In genomic region chr7:151681726-151682125, GRCh38 we compare ENCODE assay signal across 17 cellular contexts.
DNase-seq lines count a peak whose midpoint lies in the region; ATAC-seq and TF ChIP-seq lines count a peak whose summit lies in the region.
"Had no signal": no experiment of that assay in that cellular context is flagged by ENCODE, and none has a peak within 500 bp of the region (broad histone marks: within the 10 kb centered on the region; RNA-seq: fewer than 3 reads in every experiment).

No MANE protein-coding gene starts in this region.

- H3K4me2 ChIP-seq in H9 (ENCODE audit: insufficient read depth, insufficient read length, low read length) = no peak overlapping the region

- no peaks in the 10 kb centered on the region for H3K9me3 Mint-ChIP-seq in H9
- no peaks in the 10 kb centered on the region for H3K9me3 Mint-ChIP-seq in activated CD8-positive, alpha-beta T cell treated with anti-CD3 and anti-CD28 coated beads for 36 hours

- H3T11ph ChIP-seq in H9 (ENCODE audit: low read length) = no peak overlapping the region

- ATAC-seq in right cardiac atrium (no peak), left ventricle myocardium superior (no peak), sciatic nerve (no peak), HG02610 (IDR thresholded peaks at IDR 0.05; ENCODE audit: unreplicated experiment) (no peak)
- ATAC-seq in activated CD8-positive, alpha-beta T cell treated with anti-CD3 and anti-CD28 coated beads for 36 hours = no peak
- ATAC-seq: PC-3 had no signal

- H3K18ac ChIP-seq in H9 (ENCODE audit: insufficient read length, low read depth, low read length) = no peak overlapping the region

- no peak overlapping the region for H2BK120ac ChIP-seq in H9 (ENCODE audit: low read depth, low read length, poor library complexity, severe bottlenecking)

- H3K4me3 Mint-ChIP-seq in H9 = no peak overlapping the region
- no peak overlapping the region for H3K4me3 Mint-ChIP-seq in activated CD8-positive, alpha-beta T cell treated with anti-CD3 and anti-CD28 coated beads for 36 hours

- POLR2A ChIA-PET in activated CD8-positive, alpha-beta T cell treated with anti-CD3 and anti-CD28 coated beads for 36 hours (lab: Charles Lee) = no interaction called here

- H3K27ac ChIP-seq in right cardiac atrium (ENCODE audit: low read length) (peak overlapping the region; percentile 22), esophagus squamous epithelium (peak overlapping the region; percentile 47 to 95 (median 86)), H9 (ENCODE audit: insufficient read length, low read depth, low read length) (no peak overlapping the region)
- H3K27ac ChIP-seq: HL-60, SJCRH30 had no signal

- H3K9me3 ChIP-seq in right cardiac atrium (ENCODE audit: control insufficient read depth, low read length) = no peaks in the 10 kb centered on the region
- no peaks in the 10 kb centered on the region for H3K9me3 ChIP-seq in esophagus squamous epithelium
- no peaks in the 10 kb centered on the region for H3K9me3 ChIP-seq in H9 (ENCODE audit: control insufficient read depth, low read depth, low read length)
- H3K9me3 ChIP-seq: SJCRH30 had no signal

- no peak overlapping the region for H2BK5ac ChIP-seq in H9 (ENCODE audit: insufficient read length, low read length)

- no peaks in the 10 kb centered on the region for H3K23me2 ChIP-seq in H9 (ENCODE audit: insufficient read length, low read depth, low read length, poor library complexity, severe bottlenecking)

- no peaks in the 10 kb centered on the region for H4K20me1 ChIP-seq in H9 (ENCODE audit: control insufficient read depth, insufficient read depth, insufficient read length)

- peaks cover 19% of the 10 kb centered on the region for H3K4me1 ChIP-seq in right cardiac atrium (ENCODE audit: control insufficient read depth, insufficient read depth, low read length)
- peaks cover 27 to 67% (median 37%) of the 10 kb centered on the region in 3 donors for H3K4me1 ChIP-seq in esophagus squamous epithelium
- H3K4me1 ChIP-seq in H9 (ENCODE audit: insufficient read depth, low read length) = no peaks in the 10 kb centered on the region; the same call in 1 of the 2 replicates

- no peaks in the 10 kb centered on the region for H3K36me3 ChIP-seq in esophagus squamous epithelium
- H3K36me3 ChIP-seq: SJCRH30 had no signal

- H4K8ac ChIP-seq in H9 (replicated peaks; ENCODE audit: insufficient read length, low read depth, low read length) = no peak overlapping the region

- H3K23ac ChIP-seq in H9 (ENCODE audit: insufficient read length, low read depth, low read length) = no peak overlapping the region

- H3K79me1 ChIP-seq in H9 (ENCODE audit: insufficient read depth, low read depth, low read length, poor library complexity, severe bottlenecking) = no peaks in the 10 kb centered on the region

- TF ChIP-seq POLR2A in esophagus squamous epithelium (IDR thresholded peaks at IDR 0.05) = no peak

- CTCF ChIA-PET in activated CD8-positive, alpha-beta T cell treated with anti-CD3 and anti-CD28 coated beads for 36 hours (lab: Charles Lee) = no interaction called here

- intact Hi-C loops in right cardiac atrium (cut with DNase I) (no loop called here), left ventricle myocardium superior (cut with micrococcal nuclease) (no loop called here), esophagus squamous epithelium (cut with DNase I) (no loop called here), sciatic nerve (cut with DNase I) (no loop called here)
- intact Hi-C loops in activated CD8-positive, alpha-beta T cell treated with anti-CD3 and anti-CD28 coated beads for 36 hours (cut with micrococcal nuclease) = no loop called here

- no peak overlapping the region for H3K4me3 ChIP-seq in right cardiac atrium (ENCODE audit: low read length)
- no peak overlapping the region for H3K4me3 ChIP-seq in esophagus squamous epithelium
- H3K4me3 ChIP-seq: SJCRH30 had no signal

- H3K27me3 Mint-ChIP-seq in H9 (ENCODE audit: low read depth) = no peaks in the 10 kb centered on the region
- H3K27me3 Mint-ChIP-seq in activated CD8-positive, alpha-beta T cell treated with anti-CD3 and anti-CD28 coated beads for 36 hours = no peaks in the 10 kb centered on the region

- no peaks in the 10 kb centered on the region for H3K36me3 Mint-ChIP-seq in H9 (ENCODE audit: insufficient read depth in 1 of 3, low read depth in 3 of 3)
- no peaks in the 10 kb centered on the region for H3K36me3 Mint-ChIP-seq in activated CD8-positive, alpha-beta T cell treated with anti-CD3 and anti-CD28 coated beads for 36 hours (ENCODE audit: low read depth)

- no peak overlapping the region for H3K56ac ChIP-seq in H9 (ENCODE audit: insufficient read length, low read depth, low read length)

- H3K27ac Mint-ChIP-seq in H9 = peak overlapping the region in 1 of 3 experiments; percentile 8; a peak in 1 of 7 replicates
- H3K27ac Mint-ChIP-seq in activated CD8-positive, alpha-beta T cell treated with anti-CD3 and anti-CD28 coated beads for 36 hours = no peak overlapping the region

- 86% methylated on average over 3 of the region's 3 CpGs for WGBS in right cardiac atrium
- 86 to 95% methylated on average over 2 to 3 of the region's 3 CpGs for WGBS in esophagus squamous epithelium, 2 donors
- WGBS in H9 (ENCODE audit: extremely low coverage, insufficient read length, low lambda C conversion rate) = no CpG with 5 or more reads among the region's 3 CpGs

- no peak overlapping the region for H2AK5ac ChIP-seq in H9 (ENCODE audit: insufficient read length, low read length)

- H2AFZ ChIP-seq in H9 (ENCODE audit: low read length) = no peak overlapping the region

- H3K14ac ChIP-seq in H9 (ENCODE audit: insufficient read depth, low read length) = no peak overlapping the region

- H4K91ac ChIP-seq in H9 (ENCODE audit: insufficient read length, low read depth, low read length) = no peak overlapping the region

- no peak overlapping the region for H2BK20ac ChIP-seq in H9 (ENCODE audit: low read depth, low read length, poor library complexity, severe bottlenecking)

- H3K79me2 ChIP-seq in H9 (ENCODE audit: insufficient read depth, low read length) = no peaks in the 10 kb centered on the region

- peaks cover 12 to 13% of the 10 kb centered on the region in 2 experiments for H3K4me1 Mint-ChIP-seq in H9
- H3K4me1 Mint-ChIP-seq in activated CD8-positive, alpha-beta T cell treated with anti-CD3 and anti-CD28 coated beads for 36 hours (ENCODE audit: low read depth) = peaks cover 22% of the 10 kb centered on the region

- H4K5ac ChIP-seq in H9 (ENCODE audit: insufficient read length, low read depth, low read length) = no peak overlapping the region

- H3K4ac ChIP-seq in H9 (ENCODE audit: low read depth, low read length) = no peak overlapping the region

- no peak overlapping the region for H3K9ac ChIP-seq in H9 (ENCODE audit: extremely low read depth, insufficient read length, low read length)

- TF ChIP-seq CTCF in esophagus squamous epithelium (IDR thresholded peaks at IDR 0.05) (no peak), H9 (conservative IDR thresholded peaks at IDR 0.05) (no peak)
- TF ChIP-seq CTCF in activated CD8-positive, alpha-beta T cell treated with anti-CD3 and anti-CD28 coated beads for 36 hours (IDR thresholded peaks at IDR 0.05) = no peak

- H3K27me3 ChIP-seq in right cardiac atrium (ENCODE audit: control insufficient read depth, insufficient read depth) (no peaks in the 10 kb centered on the region), esophagus squamous epithelium (no peaks in the 10 kb centered on the region), H9 (ENCODE audit: insufficient read depth, low read length) (no peaks in the 10 kb centered on the region)
- H3K27me3 ChIP-seq: SJCRH30 had no signal

- H2BK15ac ChIP-seq in H9 (ENCODE audit: low read depth, low read length) = no peak overlapping the region

- DNase-seq in right cardiac atrium = no peak
- no peak for DNase-seq in left ventricle myocardium superior
- DNase-seq in esophagus squamous epithelium (lab: John Stamatoyannopoulos, UW) = no peak
- peak; percentile 23 for DNase-seq in sciatic nerve (ENCODE audit: low spot score)
- DNase-seq in H9 = no peak
- DNase-seq in activated CD8-positive, alpha-beta T cell treated with anti-CD3 and anti-CD28 coated beads for 36 hours = no peak
- DNase-seq: ACHN, DMS79 treated with DMSO at 0.1 percent for 48 hours, NCI-H1436, NCI-H2029, NCI-H2171 treated with DMSO at 0.1 percent for 48 hours, NCI-H446 treated with DMSO at 0.1 percent for 48 hours, NCI-H748 treated with DMSO at 0.1 percent for 48 hours, PC-3, SJCRH30 had no signal

- H2BK12ac ChIP-seq in H9 (ENCODE audit: insufficient read length, low read depth, low read length) = no peak overlapping the region
